1 cellular context compared by ENCODE assay signal in genomic region chr4:23921447-23921845, GRCh38.
TF ChIP-seq lines count a peak whose summit lies in the region.

No MANE protein-coding gene starts in this region.

TF ChIP-seq in IMR-90, 13 proteins besides CTCF, POLR2A, EP300 and RAD21:
- no peak for TF ChIP-seq NFE2L2 (IDR thresholded peaks at IDR 0.05; ENCODE audit: low read depth, low read length)
- TF ChIP-seq CEBPB (IDR thresholded peaks at IDR 0.05; ENCODE audit: low read depth, low read length) = no peak
- TF ChIP-seq FOS (IDR thresholded peaks at IDR 0.05; ENCODE audit: low read depth, low read length) = no peak
- TF ChIP-seq ELK1 (IDR thresholded peaks at IDR 0.05; ENCODE audit: borderline replicate concordance, low read depth, low read length) = no peak
- no peak for TF ChIP-seq MXI1 (IDR thresholded peaks at IDR 0.05; ENCODE audit: borderline replicate concordance, low read depth, low read length)
- no peak for TF ChIP-seq CHD1 (IDR thresholded peaks at IDR 0.05; ENCODE audit: low read depth, low read length)
- no peak for TF ChIP-seq MAZ (IDR thresholded peaks at IDR 0.05; ENCODE audit: borderline replicate concordance, low read depth, low read length)
- no peak for TF ChIP-seq MAFK (IDR thresholded peaks at IDR 0.05; ENCODE audit: low read depth, low read length)
- TF ChIP-seq BHLHE40 (IDR thresholded peaks at IDR 0.05; ENCODE audit: low read depth, low read length) = no peak
- TF ChIP-seq SMC3 (IDR thresholded peaks at IDR 0.05; ENCODE audit: low read depth, low read length) = no peak
- TF ChIP-seq RFX5 (IDR thresholded peaks at IDR 0.05; ENCODE audit: low read depth, low read length) = no peak
- TF ChIP-seq RCOR1 (IDR thresholded peaks at IDR 0.05; ENCODE audit: insufficient replicate concordance, low read length) = no peak
- no peak for TF ChIP-seq USF2 (IDR thresholded peaks at IDR 0.05; ENCODE audit: low read depth, low read length)
